Comparison of ENCODE assay signal across 8 cellular contexts in genomic region chr3:3196148-3196861, GRCh38. TPM values are rescaled to one million over a fixed set of nuclear protein-coding genes. Genes with fewer than 3 reads are reported as not detected.
DNase-seq lines count a peak whose midpoint lies in the region; ATAC-seq and TF ChIP-seq lines count a peak whose summit lies in the region.
"Had no signal": no experiment of that assay in that cellular context is flagged by ENCODE, and none has a peak within 500 bp of the region (broad histone marks: within the 10 kb centered on the region; RNA-seq: fewer than 3 reads in every experiment).

No MANE protein-coding gene starts in this region.

- peaks cover 4% of the 10 kb centered on the region; the same call in 1 of the 2 replicates for H3K27me3 Mint-ChIP-seq in HFFc6 (ENCODE audit: insufficient read depth)
- H3K27me3 Mint-ChIP-seq in WTC11 (ENCODE audit: low read depth): peaks cover 7% of the 10 kb centered on the region; the same call in 1 of the 2 replicates
- H3K27me3 Mint-ChIP-seq in activated T-helper 17 cell treated with anti-CD3 and anti-CD28 coated beads, Interleukin-2, amount 50 U/mL, for 72 hours: no peaks in the 10 kb centered on the region

- POLR2A ChIA-PET in WTC11 (lab: Charles Lee): no interaction called here

- no peaks in the 10 kb centered on the region for H3K4me1 Mint-ChIP-seq in HFFc6 (ENCODE audit: low read depth)
- no peaks in the 10 kb centered on the region for H3K4me1 Mint-ChIP-seq in WTC11
- peaks cover 16% of the 10 kb centered on the region for H3K4me1 Mint-ChIP-seq in activated T-helper 17 cell treated with anti-CD3 and anti-CD28 coated beads, Interleukin-2, amount 50 U/mL, for 72 hours

- no CpG with 5 or more reads among the region's 6 CpGs for WGBS in mesendoderm (ENCODE audit: extremely low coverage, insufficient coverage, low lambda C conversion rate)

- CTCF ChIA-PET in WTC11 (lab: Charles Lee): interaction anchor here (1.1 to 1.5 kb wide), 2 partner anchors 802 to 1076 kb away, joined by 4 to 5 read pairs; no protein-coding TSS in a partner anchor

- H2AK5ac ChIP-seq in mesendoderm (ENCODE audit: low read length): no peak overlapping the region

- no peak overlapping the region for H4K5ac ChIP-seq in mesendoderm (ENCODE audit: low read length)

- H3K18ac ChIP-seq in mesendoderm (ENCODE audit: low read length): no peak overlapping the region

- H3K4me1 ChIP-seq in mesendoderm (ENCODE audit: control insufficient read depth, low read depth, low read length): peaks cover 2% of the 10 kb centered on the region

- peak; percentile 71 for ATAC-seq in WTC11
- ATAC-seq in activated T-helper 17 cell treated with anti-CD3 and anti-CD28 coated beads, Interleukin-2, amount 50 U/mL, for 72 hours (replicated peaks): no peak
- ATAC-seq: naive thymus-derived CD4-positive, alpha-beta T cell had no signal

- H2BK15ac ChIP-seq in mesendoderm (replicated peaks; ENCODE audit: low read depth): no peak overlapping the region

- H3K56ac ChIP-seq in mesendoderm (ENCODE audit: low read length): no peak overlapping the region

- H3K4me3 ChIP-seq in mesendoderm (ENCODE audit: low read length): no peak overlapping the region

- no peak overlapping the region for H3K9ac ChIP-seq in mesendoderm (ENCODE audit: low read length)

- H3K27ac Mint-ChIP-seq in HFFc6 (no peak overlapping the region), WTC11 (no peak overlapping the region)
- H3K27ac Mint-ChIP-seq in activated T-helper 17 cell treated with anti-CD3 and anti-CD28 coated beads, Interleukin-2, amount 50 U/mL, for 72 hours: no peak overlapping the region

- H4K8ac ChIP-seq in mesendoderm (ENCODE audit: low read depth, low read length): no peak overlapping the region

- H3K4me3 Mint-ChIP-seq in HFFc6: no peak overlapping the region
- no peak overlapping the region for H3K4me3 Mint-ChIP-seq in WTC11
- no peak overlapping the region for H3K4me3 Mint-ChIP-seq in activated T-helper 17 cell treated with anti-CD3 and anti-CD28 coated beads, Interleukin-2, amount 50 U/mL, for 72 hours
- H3K4me3 Mint-ChIP-seq: naive thymus-derived CD4-positive, alpha-beta T cell had no signal

- no peaks in the 10 kb centered on the region for H3K27me3 ChIP-seq in mesendoderm (ENCODE audit: insufficient read depth, low read length, poor library complexity)

- no peaks in the 10 kb centered on the region for H3K79me1 ChIP-seq in mesendoderm (ENCODE audit: low read length)

- no peak overlapping the region for H2BK5ac ChIP-seq in mesendoderm (ENCODE audit: low read length)

- no peak overlapping the region for H3K4me2 ChIP-seq in mesendoderm (ENCODE audit: low read length)

- H3K23ac ChIP-seq in mesendoderm (ENCODE audit: low read length): no peak overlapping the region

- TF ChIP-seq CTCF in HFFc6 (IDR thresholded peaks at IDR 0.05) (peak; percentile 76), WTC11 (IDR thresholded peaks at IDR 0.05) (peak; percentile 42)

- no peak overlapping the region for H3K27ac ChIP-seq in mesendoderm (ENCODE audit: low read depth, low read length)

- no peaks in the 10 kb centered on the region for H3K36me3 ChIP-seq in mesendoderm (ENCODE audit: control insufficient read depth, insufficient read depth, low read length)

- no peaks in the 10 kb centered on the region for H3K9me3 Mint-ChIP-seq in HFFc6
- peaks cover 13% of the 10 kb centered on the region for H3K9me3 Mint-ChIP-seq in WTC11
- no peaks in the 10 kb centered on the region for H3K9me3 Mint-ChIP-seq in activated T-helper 17 cell treated with anti-CD3 and anti-CD28 coated beads, Interleukin-2, amount 50 U/mL, for 72 hours
- H3K9me3 Mint-ChIP-seq: naive thymus-derived CD4-positive, alpha-beta T cell had no signal

- H2BK120ac ChIP-seq in mesendoderm (ENCODE audit: low read depth, low read length): no peak overlapping the region

- no peaks in the 10 kb centered on the region for H3K79me2 ChIP-seq in mesendoderm (ENCODE audit: control insufficient read depth, insufficient read depth, low read length)

- DNase-seq in DMS114 treated with DMSO at 0.1 percent for 48 hours (lab: John Stamatoyannopoulos, UW; ENCODE audit: unreplicated experiment): peak; percentile 20
- DNase-seq in HFFc6: no peak
- DNase-seq in WTC11 (ENCODE audit: low spot score): peak; percentile 30
- peak; percentile 48 for DNase-seq in mesendoderm
- DNase-seq in stimulated activated CD4-positive, alpha-beta T cell treated with anti-CD3 and anti-CD28 coated beads, Interleukin-2, amount 100 ng/mL, for 24 hours: no peak
- no peak for DNase-seq in mucosa of gallbladder (ENCODE audit: low spot score)
- DNase-seq: naive thymus-derived CD4-positive, alpha-beta T cell had no signal

- no peaks in the 10 kb centered on the region for H3K36me3 Mint-ChIP-seq in HFFc6 (ENCODE audit: low read depth)
- H3K36me3 Mint-ChIP-seq in WTC11: no peaks in the 10 kb centered on the region
- H3K36me3 Mint-ChIP-seq in activated T-helper 17 cell treated with anti-CD3 and anti-CD28 coated beads, Interleukin-2, amount 50 U/mL, for 72 hours (ENCODE audit: low read depth): no peaks in the 10 kb centered on the region

- no peak overlapping the region for H3K4ac ChIP-seq in mesendoderm (ENCODE audit: low read depth, low read length)

TF ChIP-seq in WTC11, 78 proteins besides CTCF, POLR2A, EP300 and RAD21 (continues in another document):
- TF ChIP-seq, protein P1, sequence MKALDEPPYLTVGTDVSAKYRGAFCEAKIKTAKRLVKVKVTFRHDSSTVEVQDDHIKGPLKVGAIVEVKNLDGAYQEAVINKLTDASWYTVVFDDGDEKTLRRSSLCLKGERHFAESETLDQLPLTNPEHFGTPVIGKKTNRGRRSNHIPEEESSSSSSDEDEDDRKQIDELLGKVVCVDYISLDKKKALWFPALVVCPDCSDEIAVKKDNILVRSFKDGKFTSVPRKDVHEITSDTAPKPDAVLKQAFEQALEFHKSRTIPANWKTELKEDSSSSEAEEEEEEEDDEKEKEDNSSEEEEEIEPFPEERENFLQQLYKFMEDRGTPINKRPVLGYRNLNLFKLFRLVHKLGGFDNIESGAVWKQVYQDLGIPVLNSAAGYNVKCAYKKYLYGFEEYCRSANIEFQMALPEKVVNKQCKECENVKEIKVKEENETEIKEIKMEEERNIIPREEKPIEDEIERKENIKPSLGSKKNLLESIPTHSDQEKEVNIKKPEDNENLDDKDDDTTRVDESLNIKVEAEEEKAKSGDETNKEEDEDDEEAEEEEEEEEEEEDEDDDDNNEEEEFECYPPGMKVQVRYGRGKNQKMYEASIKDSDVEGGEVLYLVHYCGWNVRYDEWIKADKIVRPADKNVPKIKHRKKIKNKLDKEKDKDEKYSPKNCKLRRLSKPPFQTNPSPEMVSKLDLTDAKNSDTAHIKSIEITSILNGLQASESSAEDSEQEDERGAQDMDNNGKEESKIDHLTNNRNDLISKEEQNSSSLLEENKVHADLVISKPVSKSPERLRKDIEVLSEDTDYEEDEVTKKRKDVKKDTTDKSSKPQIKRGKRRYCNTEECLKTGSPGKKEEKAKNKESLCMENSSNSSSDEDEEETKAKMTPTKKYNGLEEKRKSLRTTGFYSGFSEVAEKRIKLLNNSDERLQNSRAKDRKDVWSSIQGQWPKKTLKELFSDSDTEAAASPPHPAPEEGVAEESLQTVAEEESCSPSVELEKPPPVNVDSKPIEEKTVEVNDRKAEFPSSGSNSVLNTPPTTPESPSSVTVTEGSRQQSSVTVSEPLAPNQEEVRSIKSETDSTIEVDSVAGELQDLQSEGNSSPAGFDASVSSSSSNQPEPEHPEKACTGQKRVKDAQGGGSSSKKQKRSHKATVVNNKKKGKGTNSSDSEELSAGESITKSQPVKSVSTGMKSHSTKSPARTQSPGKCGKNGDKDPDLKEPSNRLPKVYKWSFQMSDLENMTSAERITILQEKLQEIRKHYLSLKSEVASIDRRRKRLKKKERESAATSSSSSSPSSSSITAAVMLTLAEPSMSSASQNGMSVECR (CRISPR knock-in tag; IDR thresholded peaks at IDR 0.05; ENCODE audit: borderline replicate concordance): no peak
- TF ChIP-seq ZNF423 (CRISPR knock-in tag; IDR thresholded peaks at IDR 0.05): no peak
- no peak for TF ChIP-seq ZNF396 (CRISPR knock-in tag; IDR thresholded peaks at IDR 0.05; ENCODE audit: borderline replicate concordance)
- TF ChIP-seq ATF1 (CRISPR knock-in tag; IDR thresholded peaks at IDR 0.05): no peak
- TF ChIP-seq IRF2 (CRISPR knock-in tag; IDR thresholded peaks at IDR 0.05; ENCODE audit: borderline replicate concordance, low read depth): no peak
- TF ChIP-seq, protein P2, sequence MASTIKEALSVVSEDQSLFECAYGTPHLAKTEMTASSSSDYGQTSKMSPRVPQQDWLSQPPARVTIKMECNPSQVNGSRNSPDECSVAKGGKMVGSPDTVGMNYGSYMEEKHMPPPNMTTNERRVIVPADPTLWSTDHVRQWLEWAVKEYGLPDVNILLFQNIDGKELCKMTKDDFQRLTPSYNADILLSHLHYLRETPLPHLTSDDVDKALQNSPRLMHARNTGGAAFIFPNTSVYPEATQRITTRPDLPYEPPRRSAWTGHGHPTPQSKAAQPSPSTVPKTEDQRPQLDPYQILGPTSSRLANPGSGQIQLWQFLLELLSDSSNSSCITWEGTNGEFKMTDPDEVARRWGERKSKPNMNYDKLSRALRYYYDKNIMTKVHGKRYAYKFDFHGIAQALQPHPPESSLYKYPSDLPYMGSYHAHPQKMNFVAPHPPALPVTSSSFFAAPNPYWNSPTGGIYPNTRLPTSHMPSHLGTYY (CRISPR knock-in tag; IDR thresholded peaks at IDR 0.05): no peak
- no peak for TF ChIP-seq ZBTB21 (CRISPR knock-in tag; IDR thresholded peaks at IDR 0.05; ENCODE audit: borderline replicate concordance)
- TF ChIP-seq, protein P3, sequence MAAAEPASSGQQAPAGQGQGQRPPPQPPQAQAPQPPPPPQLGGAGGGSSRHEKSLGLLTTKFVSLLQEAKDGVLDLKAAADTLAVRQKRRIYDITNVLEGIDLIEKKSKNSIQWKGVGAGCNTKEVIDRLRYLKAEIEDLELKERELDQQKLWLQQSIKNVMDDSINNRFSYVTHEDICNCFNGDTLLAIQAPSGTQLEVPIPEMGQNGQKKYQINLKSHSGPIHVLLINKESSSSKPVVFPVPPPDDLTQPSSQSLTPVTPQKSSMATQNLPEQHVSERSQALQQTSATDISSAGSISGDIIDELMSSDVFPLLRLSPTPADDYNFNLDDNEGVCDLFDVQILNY (CRISPR knock-in tag; IDR thresholded peaks at IDR 0.05): no peak
- TF ChIP-seq USF1 (CRISPR knock-in tag; IDR thresholded peaks at IDR 0.05): no peak

RNA-seq across cellular contexts. Expression of gene CRBN, which starts 16.8 kb away (rescaled TPM):
- 10 to 100 TPM; 21.0 to 27.8 (median 26.0) TPM for total RNA-seq in HFFc6 (2021; fragmentation: NEBNext Ultra II Directional; extraction: Animal tissue kit (Norgen Biotek cat#: 25700))
- total RNA-seq in WTC11 (2021): 22.6 to 24.4 TPM (median 23.2 TPM) in 3 replicates
- polyA plus RNA-seq in mesendoderm (2013, experiment 1 of 2): 21.0 TPM
- 22.0 TPM for polyA plus RNA-seq in mesendoderm (2013, experiment 2 of 2)
- total RNA-seq in activated T-helper 17 cell treated with anti-CD3 and anti-CD28 coated beads, Interleukin-2, amount 50 U/mL, for 72 hours: 10 to 100 TPM; 43.9 to 50.4 TPM
- total RNA-seq in mucosa of gallbladder: 48.0 TPM

Comparison
In these comparisons a context has a peak if more than half of its experiments do, and no peak if none do; other contexts are left out.
1. DNase-seq: peak in DMS114 treated with DMSO at 0.1 percent for 48 hours (single experiment), WTC11 (single experiment) and mesendoderm (single experiment); none in HFFc6 (single experiment), stimulated activated CD4-positive, alpha-beta T cell treated with anti-CD3 and anti-CD28 coated beads, Interleukin-2, amount 100 ng/mL, for 24 hours (0 of 2) and mucosa of gallbladder (single experiment).